ENCODE assay signal across 21 cellular contexts in the genomic region with DNA sequence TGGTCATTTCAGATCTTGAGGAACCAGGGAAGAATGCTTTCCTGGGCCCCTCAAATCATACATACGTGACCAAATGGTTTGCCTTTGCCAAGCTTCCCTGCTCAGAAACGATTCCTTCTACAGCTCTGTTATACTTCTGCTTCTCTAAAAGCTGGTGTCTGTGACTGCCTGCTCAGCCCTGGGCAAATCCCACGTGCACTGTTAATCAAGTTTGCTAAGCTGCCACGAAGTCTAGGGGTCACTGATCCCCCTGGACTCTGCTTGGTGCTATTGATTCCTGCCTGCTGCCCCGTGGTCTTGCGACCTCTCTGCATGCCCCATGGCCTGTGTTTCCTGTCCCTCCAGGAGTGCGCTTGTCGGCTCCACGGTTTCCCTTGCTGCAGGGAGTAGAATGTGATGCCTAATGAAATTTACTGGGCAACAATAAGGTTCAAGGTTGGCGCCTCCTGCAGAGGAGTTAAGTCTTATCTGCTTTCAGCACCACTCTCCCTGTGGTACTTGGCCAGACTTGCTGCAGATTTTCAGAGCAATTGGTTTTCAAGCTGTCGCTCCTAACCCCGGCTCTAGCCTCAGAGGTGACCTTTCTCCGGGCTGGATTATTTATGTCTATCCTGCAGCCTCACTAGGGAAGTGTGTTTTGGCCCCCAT.
DNase-seq lines count a peak whose midpoint lies in the region; ATAC-seq and TF ChIP-seq lines count a peak whose summit lies in the region.
"Had no signal": no experiment of that assay in that cellular context is flagged by ENCODE, and none has a peak within 500 bp of the region (broad histone marks: within the 10 kb centered on the region; RNA-seq: fewer than 3 reads in every experiment).

No MANE protein-coding gene starts in this region.

- H3K4me1 Mint-ChIP-seq in type B pancreatic cell (ENCODE audit: unreplicated experiment): peaks cover 14% of the 10 kb centered on the region
- H3K4me1 Mint-ChIP-seq: activated B cell treated with CpG ODN at 0.5 μM for 24 hours; activated naive CD4-positive, alpha-beta T cell treated with anti-CD3 and anti-CD28 coated beads, Interleukin-2, amount 50 U/mL, for 24 hours; T-helper 17 cell had no signal

- peaks cover 0 to 11% of the 10 kb centered on the region in 2 donors for H3K4me1 ChIP-seq in right atrium auricular region
- peaks cover 3% of the 10 kb centered on the region for H3K4me1 ChIP-seq in mesenchymal stem cell (ENCODE audit: control insufficient read depth, insufficient read depth, low read depth, low read length)
- H3K4me1 ChIP-seq in body of pancreas: no peaks in the 10 kb centered on the region
- H3K4me1 ChIP-seq: BLaER1, breast epithelium, testis had no signal

- WGBS in mesenchymal stem cell: 26% methylated on average over 13 of the region's 13 CpGs
- WGBS in body of pancreas, 2 donors: 19 to 30% methylated on average over 12 to 13 of the region's 13 CpGs

- peak overlapping the region in 1 of 2 experiments; percentile 4 for H3K14ac ChIP-seq in mesenchymal stem cell (ENCODE audit: low read length in 2 of 2)

- H2BK15ac ChIP-seq in mesenchymal stem cell (ENCODE audit: low read depth, poor library complexity, severe bottlenecking): peak overlapping the region; percentile 28

- H4K8ac ChIP-seq in mesenchymal stem cell (ENCODE audit: low read length): peak overlapping the region; percentile 75

- DNase-seq in Right ventricle myocardium superior: peak; percentile 39
- DNase-seq in right atrium auricular region (ENCODE audit: low spot score): no peak
- DNase-seq in fibroblast of pulmonary artery (ENCODE audit: low read depth): peak; percentile 3
- peak; percentile 5 for DNase-seq in mesenchymal stem cell
- no peak for DNase-seq in type B pancreatic cell (ENCODE audit: extremely low spot score, unreplicated experiment)
- no peak for DNase-seq in activated CD4-positive, alpha-beta T cell treated with anti-CD3 and anti-CD28 coated beads for 48 hours
- no peak for DNase-seq in SHP77 treated with DMSO at 0.1 percent for 48 hours (lab: John Stamatoyannopoulos, UW)
- no peak for DNase-seq in body of pancreas
- DNase-seq: activated B cell treated with CpG ODN at 0.5 μM for 24 hours; activated T-cell treated with anti-CD3 and anti-CD28 coated beads, Interleukin-2, amount 50 U/mL, for 72 hours; effector CD4-positive, alpha-beta T cell; Karpas-422; NCI-H1105; NCI-H524 treated with DMSO at 0.1 percent for 48 hours; stimulated activated CD4-positive, alpha-beta T cell treated with anti-CD3 and anti-CD28 coated beads, Interleukin-12 subunit alpha, Interleukin-12 subunit beta, amount 100 ng/mL, for 4 hours; T-helper 17 cell; testis had no signal

- H3K4me3 Mint-ChIP-seq in type B pancreatic cell: peak overlapping the region; percentile 50
- H3K4me3 Mint-ChIP-seq: activated B cell treated with CpG ODN at 0.5 μM for 24 hours; activated naive CD4-positive, alpha-beta T cell treated with anti-CD3 and anti-CD28 coated beads, Interleukin-2, amount 50 U/mL, for 24 hours; activated T-cell treated with anti-CD3 and anti-CD28 coated beads, Interleukin-2, amount 50 U/mL, for 72 hours; T-helper 17 cell had no signal

- no peak overlapping the region for H3K4me3 ChIP-seq in right atrium auricular region
- H3K4me3 ChIP-seq in fibroblast of pulmonary artery (replicated peaks; ENCODE audit: low read depth, low read length): no peak overlapping the region
- H3K4me3 ChIP-seq in mesenchymal stem cell (ENCODE audit: insufficient read depth in 1 of 2, low read depth in 1 of 2, low read length in 2 of 2): no peak overlapping the region
- no peak overlapping the region for H3K4me3 ChIP-seq in body of pancreas
- H3K4me3 ChIP-seq: BLaER1, breast epithelium, testis had no signal

- peaks cover 16% of the 10 kb centered on the region for H3K27me3 Mint-ChIP-seq in type B pancreatic cell
- H3K27me3 Mint-ChIP-seq: activated B cell treated with CpG ODN at 0.5 μM for 24 hours; activated naive CD4-positive, alpha-beta T cell treated with anti-CD3 and anti-CD28 coated beads, Interleukin-2, amount 50 U/mL, for 24 hours had no signal

- H3K9me3 ChIP-seq in right atrium auricular region: peaks cover 0 to 18% of the 10 kb centered on the region in 2 donors
- peaks cover 10% of the 10 kb centered on the region for H3K9me3 ChIP-seq in mesenchymal stem cell (ENCODE audit: control insufficient read depth, low read length)
- H3K9me3 ChIP-seq in body of pancreas: no peaks in the 10 kb centered on the region
- H3K9me3 ChIP-seq: testis had no signal

- no peak overlapping the region for H2BK120ac ChIP-seq in mesenchymal stem cell (ENCODE audit: low read depth, low read length)

- peaks cover 4% of the 10 kb centered on the region for H3K9me3 Mint-ChIP-seq in type B pancreatic cell

- peak overlapping the region in 1 of 2 experiments; percentile 3 for H3K23ac ChIP-seq in mesenchymal stem cell (ENCODE audit: low read length in 2 of 2)

- H3K18ac ChIP-seq in mesenchymal stem cell (ENCODE audit: low read depth in 1 of 2, low read length in 2 of 2): peak overlapping the region; percentile 25 to 75

- H2BK5ac ChIP-seq in mesenchymal stem cell (ENCODE audit: low read depth, low read length, poor library complexity, severe bottlenecking): no peak overlapping the region

- H2AK5ac ChIP-seq in mesenchymal stem cell (ENCODE audit: low read length, severe bottlenecking): no peak overlapping the region

- TF ChIP-seq CTCF in right atrium auricular region (IDR thresholded peaks at IDR 0.05) (no peak), fibroblast of pulmonary artery (IDR thresholded peaks at IDR 0.05; ENCODE audit: low read length, missing control alignments) (no peak), type B pancreatic cell (conservative IDR thresholded peaks at IDR 0.05) (no peak), body of pancreas (IDR thresholded peaks at IDR 0.05) (no peak)

- H3K27ac ChIP-seq in right atrium auricular region (no peak overlapping the region), mesenchymal stem cell (ENCODE audit: low read length, poor library complexity, severe bottlenecking) (no peak overlapping the region), body of pancreas (no peak overlapping the region)
- H3K27ac ChIP-seq: BLaER1, breast epithelium, testis had no signal

- peak overlapping the region in 1 of 2 experiments; percentile 54 for H2BK12ac ChIP-seq in mesenchymal stem cell (ENCODE audit: low read length in 2 of 2)

- no peaks in the 10 kb centered on the region for H3K36me3 ChIP-seq in right atrium auricular region
- no peaks in the 10 kb centered on the region for H3K36me3 ChIP-seq in mesenchymal stem cell (ENCODE audit: control insufficient read depth in 1 of 2, insufficient read depth in 2 of 2, low read depth in 1 of 2, low read length in 2 of 2)
- no peaks in the 10 kb centered on the region for H3K36me3 ChIP-seq in body of pancreas (replicated peaks in 1 of 2; ENCODE audit: insufficient read depth in 1 of 2, low read depth in 2 of 2)
- H3K36me3 ChIP-seq: BLaER1, breast epithelium had no signal

- intact Hi-C loops in Right ventricle myocardium superior (cut with DNase I): no loop called here
- intact Hi-C loops in body of pancreas (cut with DNase I): no loop called here

- ATAC-seq in Right ventricle myocardium superior (ENCODE audit: poor library complexity): peak; percentile 86
- no peak for ATAC-seq in body of pancreas
- ATAC-seq: activated T-cell treated with anti-CD3 and anti-CD28 coated beads, Interleukin-2, amount 50 U/mL, for 72 hours; HCT116; T-helper 17 cell had no signal

- H3K27ac Mint-ChIP-seq in type B pancreatic cell: peak overlapping the region; percentile 55
- H3K27ac Mint-ChIP-seq: activated B cell treated with CpG ODN at 0.5 μM for 24 hours; activated naive CD4-positive, alpha-beta T cell treated with anti-CD3 and anti-CD28 coated beads, Interleukin-2, amount 50 U/mL, for 24 hours; activated T-cell treated with anti-CD3 and anti-CD28 coated beads, Interleukin-2, amount 50 U/mL, for 72 hours; T-helper 17 cell had no signal

- no peak overlapping the region for H2AFZ ChIP-seq in mesenchymal stem cell (ENCODE audit: low read depth, low read length)

- no peak overlapping the region for H3K4me2 ChIP-seq in mesenchymal stem cell (ENCODE audit: low read length, poor library complexity, severe bottlenecking)
- H3K4me2 ChIP-seq: BLaER1 had no signal

- H3K27me3 ChIP-seq in right atrium auricular region: no peaks in the 10 kb centered on the region
- peaks cover 0 to 3% of the 10 kb centered on the region in 2 experiments for H3K27me3 ChIP-seq in mesenchymal stem cell (ENCODE audit: control insufficient read depth in 1 of 2, insufficient read depth in 1 of 2, low read length in 2 of 2)
- no peaks in the 10 kb centered on the region for H3K27me3 ChIP-seq in body of pancreas
- H3K27me3 ChIP-seq: BLaER1, breast epithelium, testis had no signal

- peak overlapping the region; percentile 61 for H4K91ac ChIP-seq in mesenchymal stem cell (ENCODE audit: low read length)

- no peaks in the 10 kb centered on the region for H3K36me3 Mint-ChIP-seq in type B pancreatic cell
- H3K36me3 Mint-ChIP-seq: activated naive CD4-positive, alpha-beta T cell treated with anti-CD3 and anti-CD28 coated beads, Interleukin-2, amount 50 U/mL, for 24 hours had no signal

- no peak overlapping the region for H3K9ac ChIP-seq in mesenchymal stem cell (ENCODE audit: low read length)
- H3K9ac ChIP-seq: BLaER1 had no signal

- no peaks in the 10 kb centered on the region for H3K79me1 ChIP-seq in mesenchymal stem cell (replicated peaks; ENCODE audit: low read length, poor library complexity, severe bottlenecking)

- no peak for TF ChIP-seq POLR2A in body of pancreas (IDR thresholded peaks at IDR 0.05)

- no peak overlapping the region for H3K4ac ChIP-seq in mesenchymal stem cell (ENCODE audit: low read depth in 1 of 2, low read length in 2 of 2)

Comparison
In these comparisons a context has a peak if more than half of its experiments do, and no peak if none do; other contexts are left out.
1. DNase-seq: peak in Right ventricle myocardium superior (single experiment), fibroblast of pulmonary artery (single experiment) and mesenchymal stem cell (single experiment); none in right atrium auricular region (single experiment), type B pancreatic cell (single experiment), activated CD4-positive, alpha-beta T cell treated with anti-CD3 and anti-CD28 coated beads for 48 hours (single experiment), SHP77 treated with DMSO at 0.1 percent for 48 hours (single experiment) and body of pancreas (0 of 4).